Comparison of ENCODE assay signal across 11 cellular contexts in genomic region chr9:2229109-2229733, GRCh38.
DNase-seq lines count a peak whose midpoint lies in the region; ATAC-seq and TF ChIP-seq lines count a peak whose summit lies in the region.
"Had no signal": no experiment of that assay in that cellular context is flagged by ENCODE, and none has a peak within 500 bp of the region (broad histone marks: within the 10 kb centered on the region; RNA-seq: fewer than 3 reads in every experiment).

No MANE protein-coding gene starts in this region.

- CTCF ChIA-PET in mammary epithelial cell (lab: Charles Lee; ENCODE audit: low non-redundant PET): no interaction called here

- H3K36me3 ChIP-seq in mammary epithelial cell (ENCODE audit: insufficient read depth, low read length) (no peaks in the 10 kb centered on the region), upper lobe of right lung (no peaks in the 10 kb centered on the region)
- H3K36me3 ChIP-seq: WERI-Rb-1 had no signal

- peak overlapping the region; percentile 65 for H2AFZ ChIP-seq in mammary epithelial cell (ENCODE audit: low read depth, low read length)

- ATAC-seq in Right ventricle myocardium superior (ENCODE audit: poor library complexity): peak; percentile 47
- peak; percentile 83 for ATAC-seq in HG03432 (IDR thresholded peaks at IDR 0.05; ENCODE audit: unreplicated experiment)
- ATAC-seq in upper lobe of right lung: peak; percentile 62

- H3K4me3 ChIP-seq in mammary epithelial cell (replicated peaks in 1 of 3; ENCODE audit: insufficient read depth in 1 of 3, low read depth in 2 of 3, low read length in 3 of 3) (no peak overlapping the region), upper lobe of right lung (no peak overlapping the region)
- H3K4me3 ChIP-seq: skin epidermis had no signal

- no peak for TF ChIP-seq CTCF in mammary epithelial cell (conservative IDR thresholded peaks at IDR 0.05 in 1 of 2, IDR thresholded peaks at IDR 0.05 in 1 of 2; ENCODE audit: extremely low read depth in 1 of 2, insufficient read depth in 1 of 2, low read depth in 1 of 2, low read length in 2 of 2)
- no peak for TF ChIP-seq CTCF in upper lobe of right lung (IDR thresholded peaks at IDR 0.05)

- DNase-seq in Right ventricle myocardium superior (no peak), cardiac septum (ENCODE audit: low spot score) (no peak), mammary epithelial cell (peak; percentile 37), upper lobe of right lung (no peak), T-helper 2 cell (no peak), retina (no peak)
- no peak for DNase-seq in activated CD4-positive, alpha-beta T cell treated with anti-CD3 and anti-CD28 coated beads for 1 hour
- DNase-seq: NCI-H1092, WERI-Rb-1 had no signal

- dilution Hi-C loops in mammary epithelial cell (cut with HindIII; ENCODE audit: low sequenced_read_pairs): no loop called here

- BruUV-seq in mammary epithelial cell (replicated peaks; lab: Mats Ljungman, UMichigan): no TSS peak

- H3K9ac ChIP-seq in mammary epithelial cell (ENCODE audit: insufficient read depth, low read length): no peak overlapping the region

- WGBS in mammary epithelial cell (ENCODE audit: low coverage, missing lambda C conversion rate): 83% methylated on average over 3 of the region's 3 CpGs

- intact Hi-C loops in Right ventricle myocardium superior (cut with DNase I): no loop called here
- intact Hi-C loops in cardiac septum (cut with DNase I): no loop called here
- intact Hi-C loops in mammary epithelial cell (cut with micrococcal nuclease): no loop called here
- intact Hi-C loops in upper lobe of right lung (cut with DNase I): no loop called here

- H3K27ac ChIP-seq in mammary epithelial cell (ENCODE audit: insufficient read depth, low read depth, low read length) (no peak overlapping the region), upper lobe of right lung (no peak overlapping the region)
- H3K27ac ChIP-seq: WERI-Rb-1 had no signal

- no peaks in the 10 kb centered on the region for H3K79me2 ChIP-seq in mammary epithelial cell (ENCODE audit: insufficient read depth, low read length)

- H3K9me3 ChIP-seq in mammary epithelial cell (replicated peaks; ENCODE audit: insufficient read depth, low read length) (no peaks in the 10 kb centered on the region), upper lobe of right lung (no peaks in the 10 kb centered on the region)

- H3K27me3 ChIP-seq in mammary epithelial cell (ENCODE audit: insufficient read depth, low read length) (no peaks in the 10 kb centered on the region), upper lobe of right lung (no peaks in the 10 kb centered on the region)

- in situ Hi-C loops in mammary epithelial cell (cut with MboI; ENCODE audit: low sequenced_read_pairs in 2 of 2): loop anchor here in 1 of 2 donors (25.0 kb wide), 1 partner anchor 608 kb away; the partner anchor contains the start of gene PUM3

- no peaks in the 10 kb centered on the region for H4K20me1 ChIP-seq in mammary epithelial cell (ENCODE audit: insufficient read depth, low read length)

- H3K4me1 ChIP-seq in mammary epithelial cell (ENCODE audit: insufficient read depth, low read length): peaks cover 10% of the 10 kb centered on the region
- peaks cover 9% of the 10 kb centered on the region for H3K4me1 ChIP-seq in upper lobe of right lung

- no peak overlapping the region for H3K4me2 ChIP-seq in mammary epithelial cell (ENCODE audit: insufficient read depth, low read depth, low read length)
